1 cellular context compared by ENCODE assay signal in genomic region chr2:143900006-143900405, GRCh38.
TF ChIP-seq lines count a peak whose summit lies in the region.

No MANE protein-coding gene starts in this region.

TF ChIP-seq in IMR-90, 13 proteins besides CTCF, POLR2A, EP300 and RAD21 (continued from another document):
- TF ChIP-seq ELK1 (IDR thresholded peaks at IDR 0.05; ENCODE audit: borderline replicate concordance, low read depth, low read length) (no peak), MAFK (IDR thresholded peaks at IDR 0.05; ENCODE audit: low read depth, low read length) (no peak)
